In the genomic region with DNA sequence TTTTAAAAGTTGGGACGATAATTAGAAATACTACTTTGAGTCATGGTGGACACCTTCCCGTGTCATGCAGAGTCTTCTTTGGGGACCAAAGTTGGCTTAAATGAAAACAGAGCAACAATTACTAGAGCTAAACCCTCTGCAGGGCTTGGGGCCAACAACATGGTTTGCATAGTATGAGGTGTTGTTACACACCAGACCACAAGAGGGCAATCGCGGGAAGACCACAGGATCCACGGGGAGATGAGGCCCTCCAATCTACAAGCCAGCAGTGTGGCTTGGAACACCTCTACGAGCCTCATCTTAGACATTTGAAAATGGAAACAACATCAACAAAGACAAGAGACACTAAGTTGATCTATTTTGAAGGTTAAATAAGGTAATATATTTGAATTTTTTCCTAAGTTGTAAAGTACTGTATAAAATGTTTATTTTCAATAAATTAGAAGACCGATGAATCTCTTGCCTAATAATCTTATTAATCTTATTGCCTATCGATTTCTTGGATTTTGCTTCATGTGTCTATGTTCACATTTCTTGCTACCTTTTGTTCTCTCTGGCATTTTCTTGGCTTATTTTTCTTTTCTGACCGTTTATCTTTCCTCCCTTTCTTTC, we compare ENCODE assay signal across 8 cellular contexts. TPM values are rescaled to one million over a fixed set of nuclear protein-coding genes. Genes with fewer than 3 reads are reported as not detected.
DNase-seq lines count a peak whose midpoint lies in the region; ATAC-seq and TF ChIP-seq lines count a peak whose summit lies in the region.

No MANE protein-coding gene starts in this region.

- no peak overlapping the region for H3K4me3 Mint-ChIP-seq in naive thymus-derived CD4-positive, alpha-beta T cell

- TF ChIP-seq CTCF in DND-41 (IDR thresholded peaks at IDR 0.05; ENCODE audit: borderline replicate concordance, extremely low read depth, low read length, poor library complexity, severe bottlenecking) = peak; percentile 90

- no peak overlapping the region for H3K4me3 ChIP-seq in DND-41 (ENCODE audit: low read depth in 1 of 2, low read length in 2 of 2)
- no peak overlapping the region for H3K4me3 ChIP-seq in naive thymus-derived CD4-positive, alpha-beta T cell (ENCODE audit: low read length)

- H3K4me1 ChIP-seq in DND-41 (ENCODE audit: insufficient read depth, low read length) = no peaks in the 10 kb centered on the region
- no peaks in the 10 kb centered on the region for H3K4me1 ChIP-seq in naive thymus-derived CD4-positive, alpha-beta T cell (ENCODE audit: control insufficient read depth in 2 of 2, insufficient read depth in 2 of 2, low read length in 2 of 2)

- intact Hi-C loops in naive thymus-derived CD4-positive, alpha-beta T cell (cut with micrococcal nuclease) = loop anchor here (1.0 to 5.0 kb wide), 3 partner anchors 353 to 407 kb away; no protein-coding TSS in a partner anchor

- no peaks in the 10 kb centered on the region for H3K79me2 ChIP-seq in DND-41 (ENCODE audit: insufficient read depth, low read length)

- H3K9ac ChIP-seq in DND-41 (ENCODE audit: low read depth, low read length) = no peak overlapping the region

- no peaks in the 10 kb centered on the region for H3K9me3 Mint-ChIP-seq in naive thymus-derived CD4-positive, alpha-beta T cell

- POLR2A ChIA-PET in naive thymus-derived CD4-positive, alpha-beta T cell (lab: Charles Lee) = no interaction called here

- H3K4me1 Mint-ChIP-seq in naive thymus-derived CD4-positive, alpha-beta T cell = no peaks in the 10 kb centered on the region

- H3K4me2 ChIP-seq in DND-41 (ENCODE audit: insufficient read depth, low read length) = no peak overlapping the region

- no peaks in the 10 kb centered on the region for H3K9me3 ChIP-seq in DND-41 (ENCODE audit: insufficient read depth, low read length, severe bottlenecking)
- no peaks in the 10 kb centered on the region for H3K9me3 ChIP-seq in naive thymus-derived CD4-positive, alpha-beta T cell (ENCODE audit: control insufficient read depth in 2 of 3, low read length in 3 of 3)

- peaks cover 4% of the 10 kb centered on the region; the same call in 1 of the 2 replicates for H4K20me1 ChIP-seq in DND-41 (ENCODE audit: insufficient read depth, low read length)

- DNase-seq in DND-41 (peak; percentile 69), NCI-H82 (lab: John Stamatoyannopoulos, UW) (peak; percentile 85), epidermal melanocyte (ENCODE audit: insufficient read length, low spot score) (peak; percentile 62)
- peak; percentile 76 for DNase-seq in activated CD8-positive, alpha-beta memory T cell treated with anti-CD3 and anti-CD28 coated beads for 24 hours
- peak in 7 of 9 donors; percentile 8 to 53 (median 30) for DNase-seq in naive thymus-derived CD4-positive, alpha-beta T cell
- peak; percentile 17 to 44 for DNase-seq in stimulated activated CD8-positive, alpha-beta memory T cell treated with anti-CD3 and anti-CD28 coated beads, Interleukin-7, amount 100 ng/mL, for 4 hours (ENCODE audit: low read depth in 2 of 2)

- H3K36me3 Mint-ChIP-seq in naive thymus-derived CD4-positive, alpha-beta T cell = no peaks in the 10 kb centered on the region

- no peak overlapping the region for H3K27ac ChIP-seq in DND-41 (ENCODE audit: low read length)
- no peak overlapping the region for H3K27ac ChIP-seq in naive thymus-derived CD4-positive, alpha-beta T cell (ENCODE audit: low read depth, low read length)

- H3K27me3 Mint-ChIP-seq in naive thymus-derived CD4-positive, alpha-beta T cell = peaks cover 4 to 21% (median 12%) of the 10 kb centered on the region in 5 donors

- H3K27ac Mint-ChIP-seq in naive thymus-derived CD4-positive, alpha-beta T cell = no peak overlapping the region

- peaks cover 10% of the 10 kb centered on the region for H3K27me3 ChIP-seq in DND-41 (ENCODE audit: insufficient read depth, low read length, poor library complexity)
- no peaks in the 10 kb centered on the region for H3K27me3 ChIP-seq in naive thymus-derived CD4-positive, alpha-beta T cell (ENCODE audit: control insufficient read depth in 2 of 2, insufficient read depth in 2 of 2, low read length in 2 of 2)

- H2AFZ ChIP-seq in DND-41 (ENCODE audit: low read depth, low read length) = no peak overlapping the region

- H3K36me3 ChIP-seq in DND-41 (ENCODE audit: insufficient read depth, low read length) = no peaks in the 10 kb centered on the region
- H3K36me3 ChIP-seq in naive thymus-derived CD4-positive, alpha-beta T cell (ENCODE audit: control insufficient read depth in 2 of 3, insufficient read depth in 3 of 3, low read length in 3 of 3) = no peaks in the 10 kb centered on the region

- CTCF ChIA-PET in naive thymus-derived CD4-positive, alpha-beta T cell (lab: Charles Lee) = interaction anchor here (0.7 kb wide), 1 partner anchor 217 kb away, joined by 3 read pairs; no protein-coding TSS in a partner anchor

- ATAC-seq in DND-41 (ENCODE audit: insufficient read depth, low read depth) (peak; percentile 86), HG03175 (IDR thresholded peaks at IDR 0.05; ENCODE audit: unreplicated experiment) (peak; percentile 70), HG03039 (IDR thresholded peaks at IDR 0.05; ENCODE audit: unreplicated experiment) (no peak)
- ATAC-seq in naive thymus-derived CD4-positive, alpha-beta T cell = peak; percentile 60

RNA-seq across cellular contexts. Expression of a gene that starts 8.2 kb away (rescaled TPM):
- not detected for total RNA-seq in naive thymus-derived CD4-positive, alpha-beta T cell
- not detected for polyA plus RNA-seq in naive thymus-derived CD4-positive, alpha-beta T cell

RNA-seq across cellular contexts. Expression of a gene that starts 10.1 kb away (rescaled TPM):
- total RNA-seq in naive thymus-derived CD4-positive, alpha-beta T cell = not detected
- not detected for polyA plus RNA-seq in naive thymus-derived CD4-positive, alpha-beta T cell

RNA-seq across cellular contexts. Expression of a gene that starts 27.3 kb away (rescaled TPM):
- total RNA-seq in naive thymus-derived CD4-positive, alpha-beta T cell = not detected
- polyA plus RNA-seq in naive thymus-derived CD4-positive, alpha-beta T cell = not detected

RNA-seq across cellular contexts. Expression of a gene that starts 38.4 kb away (rescaled TPM):
- total RNA-seq in naive thymus-derived CD4-positive, alpha-beta T cell = not detected
- polyA plus RNA-seq in naive thymus-derived CD4-positive, alpha-beta T cell = not detected

RNA-seq across cellular contexts. Expression of a gene that starts 42.6 kb away (rescaled TPM):
- not detected for total RNA-seq in naive thymus-derived CD4-positive, alpha-beta T cell
- polyA plus RNA-seq in naive thymus-derived CD4-positive, alpha-beta T cell = not detected

Comparison
In these comparisons a context has a peak if more than half of its experiments do, and no peak if none do; other contexts are left out.
1. DNase-seq: peak in every context shown above with its lines; median percentile 85 in NCI-H82; 76 in activated CD8-positive, alpha-beta memory T cell treated with anti-CD3 and anti-CD28 coated beads for 24 hours; 69 in DND-41; 62 in epidermal melanocyte; 30 in stimulated activated CD8-positive, alpha-beta memory T cell treated with anti-CD3 and anti-CD28 coated beads, Interleukin-7, amount 100 ng/mL, for 4 hours; 30 in naive thymus-derived CD4-positive, alpha-beta T cell.